In genomic region chr5:176537608-176538504, GRCh38 we compare ENCODE assay signal across 1 cellular context.
TF ChIP-seq lines count a peak whose summit lies in the region.

No MANE protein-coding gene starts in this region.

TF ChIP-seq in K562, 482 proteins besides CTCF, POLR2A, EP300 and RAD21 (continued from another document and continues in another):
- TF ChIP-seq ZBTB11 (CRISPR knock-in tag; IDR thresholded peaks at IDR 0.05), result peak in 1 of 3 experiments; percentile 57; a peak in 2 of 6 replicates
- peak; percentile 81; the same call in 1 of the 2 replicates for TF ChIP-seq LCOR (CRISPR knock-in tag; IDR thresholded peaks at IDR 0.05)
- TF ChIP-seq ETV5 (CRISPR knock-in tag; IDR thresholded peaks at IDR 0.05; ENCODE audit: low read depth), result peak; percentile 70
- TF ChIP-seq ZBTB40 (IDR thresholded peaks at IDR 0.05), result peak; percentile 65; the same call in 1 of the 2 replicates
- no peak for TF ChIP-seq ZBTB40 (CRISPR knock-in tag; IDR thresholded peaks at IDR 0.05)
- TF ChIP-seq TRIM25 (IDR thresholded peaks at IDR 0.05; ENCODE audit: borderline replicate concordance), result no peak
- peak; percentile 63; the same call in 1 of the 2 replicates for TF ChIP-seq E2F3 (CRISPR knock-in tag; IDR thresholded peaks at IDR 0.05)
- no peak for TF ChIP-seq DEAF1 (CRISPR knock-in tag; IDR thresholded peaks at IDR 0.05)
- peak; percentile 63; the same call in 1 of the 2 replicates for TF ChIP-seq BCOR (IDR thresholded peaks at IDR 0.05)
- 0 out of 2 replicates have a peak, but pooled peaks have one; percentile 59 for TF ChIP-seq MXI1 (IDR thresholded peaks at IDR 0.05; ENCODE audit: low read depth, low read length)
- peak; percentile 29 for TF ChIP-seq ZBTB9 (CRISPR knock-in tag; IDR thresholded peaks at IDR 0.05)
- no peak; a peak in 1 of 4 replicates for TF ChIP-seq MAZ (CRISPR knock-in tag; conservative IDR thresholded peaks at IDR 0.05 in 1 of 2, IDR thresholded peaks at IDR 0.05 in 1 of 2)
- 0 out of 2 replicates have a peak, but pooled peaks have one; percentile 38 for TF ChIP-seq MYNN (IDR thresholded peaks at IDR 0.05)
- TF ChIP-seq MYNN (CRISPR knock-in tag; IDR thresholded peaks at IDR 0.05), result no peak
- TF ChIP-seq ZNF57 (CRISPR knock-in tag; IDR thresholded peaks at IDR 0.05), result peak; percentile 83
- no peak for TF ChIP-seq ZNF431 (CRISPR knock-in tag; IDR thresholded peaks at IDR 0.05)
- TF ChIP-seq RBM34 (IDR thresholded peaks at IDR 0.05; ENCODE audit: borderline replicate concordance, insufficient read depth, low read length), result no peak
- TF ChIP-seq KAT7 (CRISPR knock-in tag; IDR thresholded peaks at IDR 0.05; ENCODE audit: borderline replicate concordance), result peak; percentile 96; the same call in 1 of the 2 replicates
- peak; percentile 78 for TF ChIP-seq POLR2G (IDR thresholded peaks at IDR 0.05; ENCODE audit: low read depth, low read length)
- TF ChIP-seq TBL1XR1 (IDR thresholded peaks at IDR 0.05; ENCODE audit: low read length in 2 of 2), result peak in 1 of 2 experiments; percentile 57; a peak in 1 of 4 replicates
- TF ChIP-seq NEUROD1 (IDR thresholded peaks at IDR 0.05; ENCODE audit: borderline replicate concordance, low read depth, low read length, partially characterized antibody), result peak; percentile 77
- TF ChIP-seq ZNF133 (CRISPR knock-in tag; IDR thresholded peaks at IDR 0.05), result no peak
- TF ChIP-seq MTA3 (IDR thresholded peaks at IDR 0.05; ENCODE audit: borderline replicate concordance), result peak; percentile 98
- TF ChIP-seq MTA1 (IDR thresholded peaks at IDR 0.05; ENCODE audit: borderline replicate concordance), result peak; percentile 74
- TF ChIP-seq HDAC1 (IDR thresholded peaks at IDR 0.05), result no peak
- TF ChIP-seq NFRKB (IDR thresholded peaks at IDR 0.05; ENCODE audit: low read depth), result peak; percentile 86
- TF ChIP-seq NRF1 (conservative IDR thresholded peaks at IDR 0.05 in 1 of 2, IDR thresholded peaks at IDR 0.05 in 1 of 2), result peak; percentile 45 to 58; a peak in 2 of 4 replicates
- TF ChIP-seq FOS (IDR thresholded peaks at IDR 0.05; ENCODE audit: extremely low read depth, insufficient read length), result peak; percentile 74
- TF ChIP-seq ZNF707 (CRISPR knock-in tag; conservative IDR thresholded peaks at IDR 0.05), result peak; percentile 47; the same call in 1 of the 2 replicates
- TF ChIP-seq MAFG (tag; conservative IDR thresholded peaks at IDR 0.05), result 0 out of 2 replicates have a peak, but pooled peaks have one; percentile 16
- peak; percentile 28; the same call in 1 of the 2 replicates for TF ChIP-seq ZNF644 (tag; IDR thresholded peaks at IDR 0.05; ENCODE audit: low read depth)
- no peak for TF ChIP-seq ELF1 (tag; IDR thresholded peaks at IDR 0.05)
- TF ChIP-seq GTF2A2 (tag; IDR thresholded peaks at IDR 0.05), result no peak
- peak; percentile 71; the same call in 1 of the 2 replicates for TF ChIP-seq ZNF41 (CRISPR knock-in tag; conservative IDR thresholded peaks at IDR 0.05)
- TF ChIP-seq ZNF583 (CRISPR knock-in tag; IDR thresholded peaks at IDR 0.05), result 0 out of 2 replicates have a peak, but pooled peaks have one; percentile 42
- 0 out of 2 replicates have a peak, but pooled peaks have one; percentile 33 for TF ChIP-seq CLOCK (CRISPR knock-in tag; IDR thresholded peaks at IDR 0.05; ENCODE audit: borderline replicate concordance)
- 0 out of 2 replicates have a peak, but pooled peaks have one; percentile 35 for TF ChIP-seq BRD4 (IDR thresholded peaks at IDR 0.05)
- TF ChIP-seq STAT5B (CRISPR knock-in tag; IDR thresholded peaks at IDR 0.05), result no peak
- 0 out of 4 replicates have a peak, but pooled peaks of 1 of the 2 experiments have one; percentile 59 for TF ChIP-seq MLX (CRISPR knock-in tag; conservative IDR thresholded peaks at IDR 0.05)
- peak; percentile 45; the same call in 1 of the 2 replicates for TF ChIP-seq CTBP1 (IDR thresholded peaks at IDR 0.05; ENCODE audit: borderline replicate concordance)
- TF ChIP-seq KAT2B (IDR thresholded peaks at IDR 0.05; ENCODE audit: low read depth, low read length), result no peak
- TF ChIP-seq RBBP5 (IDR thresholded peaks at IDR 0.05; ENCODE audit: borderline replicate concordance, insufficient read depth, low read length, poor library complexity, severe bottlenecking), result no peak
